ENCODE assay signal across 17 cellular contexts in genomic region chr17:29073045-29073444, GRCh38.
"Had no signal": no experiment of that assay in that cellular context is flagged by ENCODE, and none has a peak within 500 bp of the region (broad histone marks: within the 10 kb centered on the region; RNA-seq: fewer than 3 reads in every experiment).

No MANE protein-coding gene starts in this region.

- H3K9me3 Mint-ChIP-seq: activated naive CD4-positive, alpha-beta T cell treated with anti-CD3 and anti-CD28 coated beads, Interleukin-2, amount 10 ng/mL, durations not matched to agents 7 days and 5 days; activated T-helper 2 cell treated with anti-CD3 and anti-CD28 coated beads, Interferon-gamma antibody, Interleukin-2, Interleukin-4, amounts not matched to agents 10 μg/mL and 5 μg/mL and 100 μg/mL, durations not matched to agents 14 hours and 24 hours and 36 hours; naive thymus-derived CD8-positive, alpha-beta T cell had no signal

- H3K4me3 ChIP-seq: cardiac muscle cell, colonic mucosa, esophagus squamous epithelium, left ventricle myocardium inferior, ovary, transverse colon, vagina had no signal

- H3K36me3 Mint-ChIP-seq: activated naive CD4-positive, alpha-beta T cell treated with anti-CD3 and anti-CD28 coated beads, Interleukin-2, amount 10 ng/mL, durations not matched to agents 7 days and 5 days; naive thymus-derived CD8-positive, alpha-beta T cell had no signal

- H3K9me3 ChIP-seq: colonic mucosa, esophagus squamous epithelium, left ventricle myocardium inferior, ovary, transverse colon, vagina had no signal

- H3K27ac ChIP-seq: cardiac muscle cell, colonic mucosa, esophagus squamous epithelium, left ventricle myocardium inferior, ovary, transverse colon, vagina had no signal

- H3K27me3 ChIP-seq: cardiac muscle cell, colonic mucosa, esophagus squamous epithelium, ovary, transverse colon, vagina had no signal

- ATAC-seq: naive thymus-derived CD8-positive, alpha-beta T cell had no signal

- H3K4me1 Mint-ChIP-seq: activated naive CD4-positive, alpha-beta T cell treated with anti-CD3 and anti-CD28 coated beads, Interleukin-2, amount 10 ng/mL, durations not matched to agents 7 days and 5 days had no signal

- H3K27me3 Mint-ChIP-seq: activated naive CD4-positive, alpha-beta T cell treated with anti-CD3 and anti-CD28 coated beads, Interleukin-2, amount 10 ng/mL, durations not matched to agents 7 days and 5 days; naive thymus-derived CD8-positive, alpha-beta T cell had no signal

- H3K36me3 ChIP-seq: colonic mucosa, ovary, transverse colon, vagina had no signal

- DNase-seq: activated CD4-positive, alpha-beta T cell treated with anti-CD3 and anti-CD28 coated beads, Interleukin-2, amount 50 U/mL, for 4 hours; activated naive CD4-positive, alpha-beta T cell treated with anti-CD3 and anti-CD28 coated beads, Interleukin-2, amount 10 ng/mL, durations not matched to agents 7 days and 5 days; activated T-cell treated with anti-CD3 and anti-CD28 coated beads for 4 hours; colonic mucosa; esophagus squamous epithelium; hypothalamus; left ventricle myocardium inferior; mesenchymal stem cell; naive thymus-derived CD8-positive, alpha-beta T cell; ovary; stimulated activated CD4-positive, alpha-beta T cell treated with anti-CD3 and anti-CD28 coated beads, Interleukin-12 subunit alpha, Interleukin-12 subunit beta, amount 100 ng/mL, for 4 hours; stimulated activated CD4-positive, alpha-beta T cell treated with anti-CD3 and anti-CD28 coated beads, Interleukin-2, amount 100 ng/mL, for 24 hours; stimulated activated naive CD4-positive, alpha-beta T cell; transverse colon had no signal

- H3K4me3 Mint-ChIP-seq: activated naive CD4-positive, alpha-beta T cell treated with anti-CD3 and anti-CD28 coated beads, Interleukin-2, amount 10 ng/mL, durations not matched to agents 7 days and 5 days; naive thymus-derived CD8-positive, alpha-beta T cell had no signal

- H3K27ac Mint-ChIP-seq: activated naive CD4-positive, alpha-beta T cell treated with anti-CD3 and anti-CD28 coated beads, Interleukin-2, amount 10 ng/mL, durations not matched to agents 7 days and 5 days; activated T-helper 2 cell treated with anti-CD3 and anti-CD28 coated beads, Interferon-gamma antibody, Interleukin-2, Interleukin-4, amounts not matched to agents 10 μg/mL and 5 μg/mL and 100 μg/mL, durations not matched to agents 14 hours and 24 hours and 36 hours had no signal
